Comparison of ENCODE assay signal across 9 cellular contexts in the genomic region with DNA sequence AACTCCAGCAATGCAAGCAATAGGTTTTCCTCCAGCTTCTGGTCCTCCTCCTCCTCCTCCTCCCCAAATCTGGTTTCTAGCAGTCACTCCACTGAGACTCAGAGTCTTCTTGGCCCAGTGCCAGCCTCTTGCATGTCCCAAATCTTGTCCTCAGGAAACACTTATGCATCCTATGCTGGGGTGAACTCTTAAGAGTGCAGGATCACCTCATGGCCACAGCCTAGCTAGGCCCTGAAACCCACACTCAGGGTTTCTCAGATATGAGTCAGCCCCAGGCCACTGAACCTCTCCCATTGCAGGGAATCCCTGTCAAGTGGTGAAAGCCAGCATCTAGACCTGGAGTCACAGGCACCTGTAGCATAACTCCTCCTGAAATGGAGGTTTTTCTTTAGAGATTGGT. TPM values are rescaled to one million over a fixed set of nuclear protein-coding genes. Genes with fewer than 3 reads are reported as not detected.
"Had no signal": no experiment of that assay in that cellular context is flagged by ENCODE, and none has a peak within 500 bp of the region (broad histone marks: within the 10 kb centered on the region; RNA-seq: fewer than 3 reads in every experiment).

No MANE protein-coding gene starts in this region.

RNA-seq across cellular contexts. Expression of gene NAT8, which starts 18.2 kb away (rescaled TPM):
- total RNA-seq: activated CD8-positive, alpha-beta T cell treated with anti-CD3 and anti-CD28 coated beads for 36 hours; activated T-cell treated with anti-CD3 and anti-CD28 coated beads, Interleukin-2, amount 50 U/mL, for 72 hours; ascending aorta; body of pancreas; bronchial epithelial cell; chondrocyte; Right ventricle myocardium superior; SJCRH30 had no signal
- polyA plus RNA-seq: SK-N-SH had no signal
